In the genomic region with DNA sequence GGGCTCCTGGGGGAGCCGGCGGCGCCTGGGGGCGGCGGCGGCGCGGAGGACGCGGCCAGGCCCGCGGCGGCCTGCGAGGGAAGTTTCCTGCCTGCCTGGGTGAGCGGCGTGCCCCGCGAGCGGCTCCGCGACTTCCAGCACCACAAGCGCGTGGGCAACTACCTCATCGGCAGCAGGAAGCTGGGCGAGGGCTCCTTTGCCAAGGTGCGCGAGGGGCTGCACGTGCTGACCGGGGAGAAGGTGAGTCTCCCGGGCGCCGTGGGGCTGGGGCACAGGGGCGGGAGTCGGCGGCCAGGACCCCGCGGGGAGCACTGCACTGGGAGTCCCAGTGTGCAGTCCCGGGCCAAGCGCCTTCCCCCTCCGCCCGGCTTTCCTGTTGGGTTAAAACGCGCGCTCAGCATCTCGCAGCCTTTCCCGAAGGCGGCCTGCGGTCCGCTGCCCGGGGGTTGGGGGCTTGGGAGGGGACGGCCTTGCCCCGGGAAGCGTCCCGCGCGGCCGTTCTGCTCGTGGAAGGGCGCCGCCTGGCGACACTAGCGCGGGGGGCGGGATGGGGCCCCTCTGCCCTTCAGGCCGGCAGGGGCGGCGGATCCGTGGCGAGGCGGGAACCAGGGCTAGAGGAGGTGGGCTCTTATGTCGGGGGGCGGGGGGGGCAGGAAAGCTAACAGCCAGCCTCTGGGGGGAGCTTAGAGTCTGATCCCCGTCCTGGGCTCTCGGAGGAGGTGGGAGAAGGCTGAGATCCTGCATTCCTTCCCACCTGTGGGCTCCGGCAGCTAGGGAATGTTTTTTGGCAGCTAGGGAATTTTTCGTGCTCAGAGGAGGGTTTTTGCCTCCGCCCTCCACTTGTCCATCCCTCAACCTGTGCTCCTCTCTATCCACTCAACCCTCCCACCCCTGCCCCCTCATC, we compare ENCODE assay signal across 8 cellular contexts. TPM values are rescaled to one million over a fixed set of nuclear protein-coding genes. Genes with fewer than 3 reads are reported as not detected.
DNase-seq lines count a peak whose midpoint lies in the region; ATAC-seq, FAIRE-seq and TF ChIP-seq lines count a peak whose summit lies in the region.

No MANE protein-coding gene starts in this region.

- WGBS in A549 (ENCODE audit: missing lambda C conversion rate): 21% methylated on average over 5 of the region's 77 CpGs
- 1% methylated on average over 12 to 50 of the region's 77 CpGs for WGBS in GM23248 (ENCODE audit: low coverage in 1 of 2, low lambda C conversion rate in 2 of 2, missing lambda C conversion rate in 2 of 2), 2 experiments

- no peak for TF ChIP-seq POLR2A in A549 (IDR thresholded peaks at IDR 0.05; ENCODE audit: low read length)

- ATAC-seq in A549 (peak; percentile 71 to 89), RWPE2 (ENCODE audit: low read depth) (peak; percentile 8; the same call in 1 of the 3 replicates), HG02852 (IDR thresholded peaks at IDR 0.05; ENCODE audit: unreplicated experiment) (no peak), HG03378 (IDR thresholded peaks at IDR 0.05; ENCODE audit: unreplicated experiment) (no peak)

- no peaks in the 10 kb centered on the region for H3K9me2 ChIP-seq in GM23248 (ENCODE audit: insufficient read depth)

- peak in 1 of 2 experiments; percentile 60; a peak in 3 of 5 replicates for TF ChIP-seq RAD21 in A549 (conservative IDR thresholded peaks at IDR 0.05 in 1 of 2, IDR thresholded peaks at IDR 0.05 in 1 of 2)

- TF ChIP-seq CTCF in A549 (IDR thresholded peaks at IDR 0.05) (peak; percentile 60), RWPE2 (IDR thresholded peaks at IDR 0.05; ENCODE audit: poor library complexity, severe bottlenecking) (peak; percentile 45), brain microvascular endothelial cell (IDR thresholded peaks at IDR 0.05; ENCODE audit: low read depth, low read length, missing control alignments) (peak; percentile 38)

- H3K4me3 ChIP-seq in A549 (peak overlapping the region; percentile 74), GM23248 (peak overlapping the region; percentile 80), RWPE2 (ENCODE audit: severe bottlenecking) (peak overlapping the region; percentile 22), brain microvascular endothelial cell (ENCODE audit: low read depth, low read length) (peak overlapping the region; percentile 41)

- no peaks in the 10 kb centered on the region for H3K4me1 ChIP-seq in A549
- H3K4me1 ChIP-seq in GM23248 (ENCODE audit: insufficient read depth): peaks cover 8% of the 10 kb centered on the region; the same call in 1 of the 2 replicates
- no peaks in the 10 kb centered on the region for H3K4me1 ChIP-seq in RWPE2 (ENCODE audit: insufficient read depth, poor library complexity, severe bottlenecking)

- H4K20me1 ChIP-seq in GM23248 (ENCODE audit: insufficient read depth): no peaks in the 10 kb centered on the region

- CTCF ChIA-PET in A549 (lab: Yijun Ruan, JAX): interaction anchor here (0.6 to 2.7 kb wide), 16 partner anchors 8 to 493 kb away, joined by 3 to 22 read pairs (median 4); no protein-coding TSS in a partner anchor

- peak overlapping the region; percentile 55 for H3K9ac ChIP-seq in GM23248

- FAIRE-seq in A549 (lab: Jason Lieb, UNC): no peak

- TF ChIP-seq EP300 in A549 (IDR thresholded peaks at IDR 0.05): no peak

- H2AFZ ChIP-seq in GM23248: peak overlapping the region; percentile 88

- H3K27me3 ChIP-seq in GM23248 (replicated peaks; ENCODE audit: insufficient read depth): peaks cover 12% of the 10 kb centered on the region
- peaks cover 88% of the 10 kb centered on the region for H3K27me3 ChIP-seq in RWPE2 (ENCODE audit: insufficient read depth, poor library complexity, severe bottlenecking)
- peaks cover 39% of the 10 kb centered on the region for H3K27me3 ChIP-seq in brain microvascular endothelial cell (replicated peaks)

- H3K9me3 ChIP-seq in A549: no peaks in the 10 kb centered on the region
- no peaks in the 10 kb centered on the region for H3K9me3 ChIP-seq in GM23248 (ENCODE audit: low read depth)
- no peaks in the 10 kb centered on the region for H3K9me3 ChIP-seq in RWPE2 (ENCODE audit: severe bottlenecking)

- DNase-seq in A549 (ENCODE audit: low read depth in 1 of 2, low spot score in 1 of 2) (peak; percentile 32 to 36), GM23248 (peak; percentile 67), RWPE2 (ENCODE audit: low spot score) (peak; percentile 58), brain microvascular endothelial cell (no peak), left kidney (ENCODE audit: low read depth, low spot score) (peak; percentile 89)
- DNase-seq in stimulated activated CD4-positive, alpha-beta T cell treated with anti-CD3 and anti-CD28 coated beads, Interleukin-4, amount 100 ng/mL, for 4 hours: peak; percentile 3 to 57

- POLR2A ChIA-PET in A549 (lab: Yijun Ruan, JAX): no interaction called here

- H3K27ac ChIP-seq in A549: peak overlapping the region; percentile 74 to 90
- H3K27ac ChIP-seq in GM23248: no peak overlapping the region
- H3K27ac ChIP-seq in RWPE2 (ENCODE audit: poor library complexity, severe bottlenecking): no peak overlapping the region
- H3K27ac ChIP-seq in brain microvascular endothelial cell: no peak overlapping the region

- H3K4me2 ChIP-seq in A549 (peak overlapping the region; percentile 93), GM23248 (ENCODE audit: unreplicated experiment) (peak overlapping the region; percentile 83)

- no peaks in the 10 kb centered on the region for H3K79me2 ChIP-seq in GM23248 (ENCODE audit: insufficient read depth)

- H3K36me3 ChIP-seq in GM23248 (ENCODE audit: low read depth): no peaks in the 10 kb centered on the region
- no peaks in the 10 kb centered on the region for H3K36me3 ChIP-seq in RWPE2 (ENCODE audit: low read depth)
- H3K36me3 ChIP-seq in brain microvascular endothelial cell (replicated peaks): no peaks in the 10 kb centered on the region

- in situ Hi-C loops in GM23248 (cut with MboI): no loop called here
- in situ Hi-C loops in brain microvascular endothelial cell (cut with HindIII; ENCODE audit: low pct_ligation_motif_present, low sequenced_read_pairs): no loop called here

- no peaks in the 10 kb centered on the region for H3F3A ChIP-seq in GM23248 (ENCODE audit: insufficient read depth)

TF ChIP-seq in A549, 52 proteins besides CTCF, POLR2A, EP300 and RAD21:
- no peak for TF ChIP-seq JUNB (IDR thresholded peaks at IDR 0.05)
- peak; percentile 75 for TF ChIP-seq SMC3 (IDR thresholded peaks at IDR 0.05)
- TF ChIP-seq RFX5 (IDR thresholded peaks at IDR 0.05): no peak
- peak; percentile 3 for TF ChIP-seq MAFK (IDR thresholded peaks at IDR 0.05; ENCODE audit: partially characterized antibody)
TF ChIP-seq in A549: peak in this region for 2.

RNA-seq across cellular contexts. Expression of gene HUNK, which starts 1.1 kb away (rescaled TPM):
- polyA plus RNA-seq in A549 (2011; rRNA removed) (0.52 and 0.71 TPM in 2 replicates), A549 (2017; fragmentation: RNase III; extraction: RNeasy Plus Mini Kit Qiagen cat#74134 plus additional on column Dnase treatment) (0.37 to 0.63 TPM (median 0.44 TPM) in 3 replicates), GM23248 (2016; fragmentation: Nextera tagmentation; extraction: Ambion mirVana) (0.30 and 0.32 TPM in 2 replicates)
- 0.52 and 0.66 TPM in 2 replicates for polyA plus RNA-seq in A549 (2012; cell fraction: cytosol; rRNA removed)
- 0.48 and 0.69 TPM in 2 replicates for polyA plus RNA-seq in A549 (2012; cell fraction: nucleus; rRNA removed)
- polyA minus RNA-seq in A549 (2011; rRNA and poly(A)+ RNA removed): 1.1 TPM in 2 replicates
- total RNA-seq in GM23248 (2014; rRNA removed; shearing (Covaris generic)): 1.3 and 2.5 TPM in 2 replicates

Comparison
In these comparisons a context has a peak if more than half of its experiments do, and no peak if none do; other contexts are left out.
1. ATAC-seq: peak in A549 (2 of 2) and RWPE2 (single experiment); none in HG02852 (single experiment) and HG03378 (single experiment).
2. H3K27ac ChIP-seq: peak in A549 (2 of 2); none in GM23248 (single experiment), RWPE2 (single experiment) and brain microvascular endothelial cell (single experiment).
3. H3K4me3 ChIP-seq: peak in every context shown above with its lines; median percentile 80 in GM23248; 74 in A549; 41 in brain microvascular endothelial cell; 22 in RWPE2.
4. Peak in every context shown above with its lines, with median percentiles within 50 percentile points of each other: CTCF ChIP-seq.